In the genomic region with DNA sequence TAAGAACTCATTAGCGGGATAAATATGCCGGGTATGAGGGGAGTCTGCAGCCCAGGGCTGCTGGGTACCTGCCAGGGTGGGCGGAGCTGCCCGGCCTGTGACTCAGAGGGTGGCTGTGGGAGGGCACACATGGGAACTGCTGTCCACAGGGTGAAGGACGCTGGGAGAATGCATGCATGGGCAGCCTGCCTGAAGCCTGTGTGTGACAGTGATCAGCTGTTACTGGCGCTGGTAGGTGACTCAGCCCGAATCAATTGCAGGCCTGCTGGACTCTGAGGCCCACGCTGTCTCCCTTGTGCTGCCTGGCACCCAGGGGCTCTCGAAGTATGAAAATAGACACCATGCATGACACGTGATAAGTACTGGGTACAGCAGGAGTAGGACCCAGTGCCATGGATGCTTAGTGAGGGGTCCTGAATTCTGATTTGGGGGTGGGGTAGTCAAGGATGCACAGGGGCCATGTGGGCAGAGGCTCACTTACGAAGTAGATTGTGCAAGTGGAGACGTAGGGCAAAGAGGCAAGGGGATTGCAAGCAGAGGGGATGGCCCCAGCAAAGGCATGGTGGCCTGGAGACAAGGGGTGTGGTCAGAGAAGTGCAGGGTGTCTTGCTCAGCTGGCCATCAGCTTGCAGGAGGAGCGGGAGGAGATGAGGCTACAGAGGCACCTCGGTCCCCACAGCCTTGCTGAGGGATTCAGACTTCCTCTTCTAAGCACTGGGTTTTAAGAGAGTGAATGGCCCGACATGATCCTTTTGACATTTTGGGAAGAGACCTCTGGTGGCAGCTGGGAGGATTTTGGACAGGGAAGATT, we compare ENCODE assay signal across 1 cellular context.
TF ChIP-seq lines count a peak whose summit lies in the region.

No MANE protein-coding gene starts in this region.

TF ChIP-seq in HepG2, 621 proteins besides CTCF, POLR2A, EP300 and RAD21 (continued from another document and continues in another):
- TF ChIP-seq ZSCAN31 (CRISPR knock-in tag; IDR thresholded peaks at IDR 0.05; ENCODE audit: low read depth): peak; percentile 70; the same call in 1 of the 2 replicates
- TF ChIP-seq ZNF569 (CRISPR knock-in tag; IDR thresholded peaks at IDR 0.05; ENCODE audit: borderline replicate concordance): no peak
- TF ChIP-seq ZMYM4 (CRISPR knock-in tag; IDR thresholded peaks at IDR 0.05): no peak
- TF ChIP-seq AGO2 (optimal IDR thresholded peaks at IDR 0.05; ENCODE audit: low read depth, low read length): no peak
- TF ChIP-seq FOXK2 (IDR thresholded peaks at IDR 0.05): no peak
- TF ChIP-seq, protein P1, sequence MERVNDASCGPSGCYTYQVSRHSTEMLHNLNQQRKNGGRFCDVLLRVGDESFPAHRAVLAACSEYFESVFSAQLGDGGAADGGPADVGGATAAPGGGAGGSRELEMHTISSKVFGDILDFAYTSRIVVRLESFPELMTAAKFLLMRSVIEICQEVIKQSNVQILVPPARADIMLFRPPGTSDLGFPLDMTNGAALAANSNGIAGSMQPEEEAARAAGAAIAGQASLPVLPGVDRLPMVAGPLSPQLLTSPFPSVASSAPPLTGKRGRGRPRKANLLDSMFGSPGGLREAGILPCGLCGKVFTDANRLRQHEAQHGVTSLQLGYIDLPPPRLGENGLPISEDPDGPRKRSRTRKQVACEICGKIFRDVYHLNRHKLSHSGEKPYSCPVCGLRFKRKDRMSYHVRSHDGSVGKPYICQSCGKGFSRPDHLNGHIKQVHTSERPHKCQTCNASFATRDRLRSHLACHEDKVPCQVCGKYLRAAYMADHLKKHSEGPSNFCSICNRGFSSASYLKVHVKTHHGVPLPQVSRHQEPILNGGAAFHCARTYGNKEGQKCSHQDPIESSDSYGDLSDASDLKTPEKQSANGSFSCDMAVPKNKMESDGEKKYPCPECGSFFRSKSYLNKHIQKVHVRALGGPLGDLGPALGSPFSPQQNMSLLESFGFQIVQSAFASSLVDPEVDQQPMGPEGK (CRISPR knock-in tag; IDR thresholded peaks at IDR 0.05): peak; percentile 46
- TF ChIP-seq SP140L (CRISPR knock-in tag; IDR thresholded peaks at IDR 0.05; ENCODE audit: borderline replicate concordance): no peak
- TF ChIP-seq, protein P2, sequence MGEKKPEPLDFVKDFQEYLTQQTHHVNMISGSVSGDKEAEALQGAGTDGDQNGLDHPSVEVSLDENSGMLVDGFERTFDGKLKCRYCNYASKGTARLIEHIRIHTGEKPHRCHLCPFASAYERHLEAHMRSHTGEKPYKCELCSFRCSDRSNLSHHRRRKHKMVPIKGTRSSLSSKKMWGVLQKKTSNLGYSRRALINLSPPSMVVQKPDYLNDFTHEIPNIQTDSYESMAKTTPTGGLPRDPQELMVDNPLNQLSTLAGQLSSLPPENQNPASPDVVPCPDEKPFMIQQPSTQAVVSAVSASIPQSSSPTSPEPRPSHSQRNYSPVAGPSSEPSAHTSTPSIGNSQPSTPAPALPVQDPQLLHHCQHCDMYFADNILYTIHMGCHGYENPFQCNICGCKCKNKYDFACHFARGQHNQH (CRISPR knock-in tag; IDR thresholded peaks at IDR 0.05): 0 out of 2 replicates have a peak, but pooled peaks have one; percentile 46
- no peak for TF ChIP-seq ZFP90 (CRISPR knock-in tag; IDR thresholded peaks at IDR 0.05; ENCODE audit: borderline replicate concordance)
- TF ChIP-seq KAT8 (CRISPR knock-in tag; IDR thresholded peaks at IDR 0.05): peak; percentile 48; the same call in 1 of the 2 replicates
- no peak for TF ChIP-seq ZNF790 (CRISPR knock-in tag; IDR thresholded peaks at IDR 0.05; ENCODE audit: borderline replicate concordance)
- TF ChIP-seq, protein P3, sequence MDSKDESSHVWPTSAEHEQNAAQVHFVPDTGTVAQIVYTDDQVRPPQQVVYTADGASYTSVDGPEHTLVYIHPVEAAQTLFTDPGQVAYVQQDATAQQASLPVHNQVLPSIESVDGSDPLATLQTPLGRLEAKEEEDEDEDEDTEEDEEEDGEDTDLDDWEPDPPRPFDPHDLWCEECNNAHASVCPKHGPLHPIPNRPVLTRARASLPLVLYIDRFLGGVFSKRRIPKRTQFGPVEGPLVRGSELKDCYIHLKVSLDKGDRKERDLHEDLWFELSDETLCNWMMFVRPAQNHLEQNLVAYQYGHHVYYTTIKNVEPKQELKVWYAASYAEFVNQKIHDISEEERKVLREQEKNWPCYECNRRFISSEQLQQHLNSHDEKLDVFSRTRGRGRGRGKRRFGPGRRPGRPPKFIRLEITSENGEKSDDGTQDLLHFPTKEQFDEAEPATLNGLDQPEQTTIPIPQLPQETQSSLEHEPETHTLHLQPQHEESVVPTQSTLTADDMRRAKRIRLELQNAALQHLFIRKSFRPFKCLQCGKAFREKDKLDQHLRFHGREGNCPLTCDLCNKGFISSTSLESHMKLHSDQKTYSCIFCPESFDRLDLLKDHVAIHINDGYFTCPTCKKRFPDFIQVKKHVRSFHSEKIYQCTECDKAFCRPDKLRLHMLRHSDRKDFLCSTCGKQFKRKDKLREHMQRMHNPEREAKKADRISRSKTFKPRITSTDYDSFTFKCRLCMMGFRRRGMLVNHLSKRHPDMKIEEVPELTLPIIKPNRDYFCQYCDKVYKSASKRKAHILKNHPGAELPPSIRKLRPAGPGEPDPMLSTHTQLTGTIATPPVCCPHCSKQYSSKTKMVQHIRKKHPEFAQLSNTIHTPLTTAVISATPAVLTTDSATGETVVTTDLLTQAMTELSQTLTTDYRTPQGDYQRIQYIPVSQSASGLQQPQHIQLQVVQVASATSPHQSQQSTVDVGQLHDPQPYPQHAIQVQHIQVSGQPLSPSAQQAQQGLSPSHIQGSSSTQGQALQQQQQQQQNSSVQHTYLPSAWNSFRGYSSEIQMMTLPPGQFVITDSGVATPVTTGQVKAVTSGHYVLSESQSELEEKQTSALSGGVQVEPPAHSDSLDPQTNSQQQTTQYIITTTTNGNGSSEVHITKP (CRISPR knock-in tag; IDR thresholded peaks at IDR 0.05; ENCODE audit: low read depth): 0 out of 2 replicates have a peak, but pooled peaks have one; percentile 52
- peak; percentile 99 for TF ChIP-seq SAP130 (CRISPR knock-in tag; IDR thresholded peaks at IDR 0.05; ENCODE audit: low read depth)
- peak; percentile 23; the same call in 1 of the 2 replicates for TF ChIP-seq ELF1 (CRISPR knock-in tag; IDR thresholded peaks at IDR 0.05)
- TF ChIP-seq, protein P4, sequence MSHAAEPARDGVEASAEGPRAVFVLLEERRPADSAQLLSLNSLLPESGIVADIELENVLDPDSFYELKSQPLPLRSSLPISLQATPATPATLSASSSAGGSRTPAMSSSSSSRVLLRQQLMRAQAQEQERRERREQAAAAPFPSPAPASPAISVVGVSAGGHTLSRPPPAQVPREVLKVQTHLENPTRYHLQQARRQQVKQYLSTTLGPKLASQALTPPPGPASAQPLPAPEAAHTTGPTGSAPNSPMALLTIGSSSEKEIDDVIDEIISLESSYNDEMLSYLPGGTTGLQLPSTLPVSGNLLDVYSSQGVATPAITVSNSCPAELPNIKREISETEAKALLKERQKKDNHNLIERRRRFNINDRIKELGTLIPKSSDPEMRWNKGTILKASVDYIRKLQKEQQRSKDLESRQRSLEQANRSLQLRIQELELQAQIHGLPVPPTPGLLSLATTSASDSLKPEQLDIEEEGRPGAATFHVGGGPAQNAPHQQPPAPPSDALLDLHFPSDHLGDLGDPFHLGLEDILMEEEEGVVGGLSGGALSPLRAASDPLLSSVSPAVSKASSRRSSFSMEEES (CRISPR knock-in tag; IDR thresholded peaks at IDR 0.05): peak; percentile 65; the same call in 1 of the 2 replicates
- peak; percentile 22; the same call in 1 of the 2 replicates for TF ChIP-seq ZNF768 (CRISPR knock-in tag; IDR thresholded peaks at IDR 0.05)
- TF ChIP-seq, protein P5, sequence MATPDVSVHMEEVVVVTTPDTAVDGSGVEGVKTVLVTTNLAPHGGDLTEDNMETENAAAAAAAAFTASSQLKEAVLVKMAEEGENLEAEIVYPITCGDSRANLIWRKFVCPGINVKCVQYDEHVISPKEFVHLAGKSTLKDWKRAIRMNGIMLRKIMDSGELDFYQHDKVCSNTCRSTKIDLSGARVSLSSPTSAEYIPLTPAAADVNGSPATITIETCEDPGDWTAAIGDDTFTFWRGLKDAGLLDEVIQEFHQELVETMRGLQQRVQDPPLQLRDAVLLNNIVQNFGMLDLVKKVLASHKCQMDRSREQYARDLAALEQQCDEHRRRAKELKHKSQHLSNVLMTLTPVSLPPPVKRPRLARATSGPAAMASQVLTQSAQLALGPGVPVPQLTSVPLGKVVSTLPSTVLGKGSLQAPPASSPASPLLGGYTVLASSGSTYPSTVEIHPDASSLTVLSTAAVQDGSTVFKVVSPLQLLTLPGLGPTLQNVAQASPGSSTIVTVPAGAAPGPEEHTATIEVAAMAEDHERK (CRISPR knock-in tag; IDR thresholded peaks at IDR 0.05; ENCODE audit: low read depth): no peak
- peak; percentile 84 for TF ChIP-seq SPEN (CRISPR knock-in tag; IDR thresholded peaks at IDR 0.05; ENCODE audit: low read depth)
- TF ChIP-seq, protein P6, sequence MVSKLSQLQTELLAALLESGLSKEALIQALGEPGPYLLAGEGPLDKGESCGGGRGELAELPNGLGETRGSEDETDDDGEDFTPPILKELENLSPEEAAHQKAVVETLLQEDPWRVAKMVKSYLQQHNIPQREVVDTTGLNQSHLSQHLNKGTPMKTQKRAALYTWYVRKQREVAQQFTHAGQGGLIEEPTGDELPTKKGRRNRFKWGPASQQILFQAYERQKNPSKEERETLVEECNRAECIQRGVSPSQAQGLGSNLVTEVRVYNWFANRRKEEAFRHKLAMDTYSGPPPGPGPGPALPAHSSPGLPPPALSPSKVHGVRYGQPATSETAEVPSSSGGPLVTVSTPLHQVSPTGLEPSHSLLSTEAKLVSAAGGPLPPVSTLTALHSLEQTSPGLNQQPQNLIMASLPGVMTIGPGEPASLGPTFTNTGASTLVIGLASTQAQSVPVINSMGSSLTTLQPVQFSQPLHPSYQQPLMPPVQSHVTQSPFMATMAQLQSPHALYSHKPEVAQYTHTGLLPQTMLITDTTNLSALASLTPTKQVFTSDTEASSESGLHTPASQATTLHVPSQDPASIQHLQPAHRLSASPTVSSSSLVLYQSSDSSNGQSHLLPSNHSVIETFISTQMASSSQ (IDR thresholded peaks at IDR 0.05; ENCODE audit: low read depth): no peak
- TF ChIP-seq, protein P6 (CRISPR knock-in tag; IDR thresholded peaks at IDR 0.05; ENCODE audit: borderline replicate concordance): 0 out of 2 replicates have a peak, but pooled peaks have one; percentile 24
- no peak for TF ChIP-seq FOXA1 (IDR thresholded peaks at IDR 0.05)
- TF ChIP-seq FOXA1 (CRISPR knock-in tag; IDR thresholded peaks at IDR 0.05): peak; percentile 62; the same call in 1 of the 2 replicates
- TF ChIP-seq, protein P7, sequence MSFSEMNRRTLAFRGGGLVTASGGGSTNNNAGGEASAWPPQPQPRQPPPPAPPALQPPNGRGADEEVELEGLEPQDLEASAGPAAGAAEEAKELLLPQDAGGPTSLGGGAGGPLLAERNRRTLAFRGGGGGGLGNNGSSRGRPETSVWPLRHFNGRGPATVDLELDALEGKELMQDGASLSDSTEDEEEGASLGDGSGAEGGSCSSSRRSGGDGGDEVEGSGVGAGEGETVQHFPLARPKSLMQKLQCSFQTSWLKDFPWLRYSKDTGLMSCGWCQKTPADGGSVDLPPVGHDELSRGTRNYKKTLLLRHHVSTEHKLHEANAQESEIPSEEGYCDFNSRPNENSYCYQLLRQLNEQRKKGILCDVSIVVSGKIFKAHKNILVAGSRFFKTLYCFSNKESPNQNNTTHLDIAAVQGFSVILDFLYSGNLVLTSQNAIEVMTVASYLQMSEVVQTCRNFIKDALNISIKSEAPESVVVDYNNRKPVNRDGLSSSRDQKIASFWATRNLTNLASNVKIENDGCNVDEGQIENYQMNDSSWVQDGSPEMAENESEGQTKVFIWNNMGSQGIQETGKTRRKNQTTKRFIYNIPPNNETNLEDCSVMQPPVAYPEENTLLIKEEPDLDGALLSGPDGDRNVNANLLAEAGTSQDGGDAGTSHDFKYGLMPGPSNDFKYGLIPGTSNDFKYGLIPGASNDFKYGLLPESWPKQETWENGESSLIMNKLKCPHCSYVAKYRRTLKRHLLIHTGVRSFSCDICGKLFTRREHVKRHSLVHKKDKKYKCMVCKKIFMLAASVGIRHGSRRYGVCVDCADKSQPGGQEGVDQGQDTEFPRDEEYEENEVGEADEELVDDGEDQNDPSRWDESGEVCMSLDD (CRISPR knock-in tag; IDR thresholded peaks at IDR 0.05; ENCODE audit: borderline replicate concordance): no peak
- TF ChIP-seq ZFX (CRISPR knock-in tag; IDR thresholded peaks at IDR 0.05; ENCODE audit: low read depth): peak; percentile 82
- no peak for TF ChIP-seq ZNF674 (CRISPR knock-in tag; IDR thresholded peaks at IDR 0.05; ENCODE audit: low read depth)
- TF ChIP-seq, protein P8, sequence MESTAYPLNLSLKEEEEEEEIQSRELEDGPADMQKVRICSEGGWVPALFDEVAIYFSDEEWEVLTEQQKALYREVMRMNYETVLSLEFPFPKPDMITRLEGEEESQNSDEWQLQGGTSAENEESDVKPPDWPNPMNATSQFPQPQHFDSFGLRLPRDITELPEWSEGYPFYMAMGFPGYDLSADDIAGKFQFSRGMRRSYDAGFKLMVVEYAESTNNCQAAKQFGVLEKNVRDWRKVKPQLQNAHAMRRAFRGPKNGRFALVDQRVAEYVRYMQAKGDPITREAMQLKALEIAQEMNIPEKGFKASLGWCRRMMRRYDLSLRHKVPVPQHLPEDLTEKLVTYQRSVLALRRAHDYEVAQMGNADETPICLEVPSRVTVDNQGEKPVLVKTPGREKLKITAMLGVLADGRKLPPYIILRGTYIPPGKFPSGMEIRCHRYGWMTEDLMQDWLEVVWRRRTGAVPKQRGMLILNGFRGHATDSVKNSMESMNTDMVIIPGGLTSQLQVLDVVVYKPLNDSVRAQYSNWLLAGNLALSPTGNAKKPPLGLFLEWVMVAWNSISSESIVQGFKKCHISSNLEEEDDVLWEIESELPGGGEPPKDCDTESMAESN (CRISPR knock-in tag; conservative IDR thresholded peaks at IDR 0.05): no peak
- peak; percentile 89 for TF ChIP-seq TEAD3 (CRISPR knock-in tag; optimal IDR thresholded peaks at IDR 0.05; ENCODE audit: borderline replicate concordance)
- peak; percentile 89 for TF ChIP-seq JUN (CRISPR knock-in tag; IDR thresholded peaks at IDR 0.05)
- TF ChIP-seq JUNB (CRISPR knock-in tag; IDR thresholded peaks at IDR 0.05; ENCODE audit: borderline replicate concordance): peak; percentile 38; the same call in 1 of the 2 replicates
- no peak for TF ChIP-seq ZIK1 (CRISPR knock-in tag; IDR thresholded peaks at IDR 0.05; ENCODE audit: borderline replicate concordance, low read depth)
- no peak for TF ChIP-seq HDAC6 (IDR thresholded peaks at IDR 0.05; ENCODE audit: low read depth, low read length)
